ENCODE assay signal across 18 cellular contexts in the genomic region with DNA sequence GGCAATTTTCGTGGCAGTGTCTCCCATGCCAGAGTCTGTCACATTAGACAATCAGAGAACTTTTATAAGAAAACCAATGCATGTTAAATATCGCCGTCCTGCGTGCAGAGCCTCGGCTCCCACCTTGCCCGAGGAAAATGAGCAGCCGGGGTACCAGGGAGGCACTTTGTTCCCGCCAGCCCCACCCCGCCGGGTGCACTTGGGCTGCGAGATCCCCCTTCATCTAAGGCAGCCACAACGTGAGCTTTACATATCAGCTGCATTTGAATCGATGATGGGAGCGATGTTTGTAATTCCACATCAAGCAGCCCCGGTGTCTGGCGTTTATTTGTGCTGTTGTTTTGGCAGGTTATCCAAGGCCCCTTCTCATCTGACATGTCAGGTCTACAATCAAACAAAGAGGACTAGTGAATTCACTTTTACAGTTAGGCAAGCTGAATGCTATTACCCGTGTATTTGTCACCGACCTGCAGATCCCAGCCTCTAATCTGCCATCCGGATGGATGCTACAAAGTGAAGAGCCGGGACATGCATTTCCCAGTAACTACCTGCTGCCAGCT.
DNase-seq lines count a peak whose midpoint lies in the region; ATAC-seq and TF ChIP-seq lines count a peak whose summit lies in the region.
"Had no signal": no experiment of that assay in that cellular context is flagged by ENCODE, and none has a peak within 500 bp of the region (broad histone marks: within the 10 kb centered on the region; RNA-seq: fewer than 3 reads in every experiment).

No MANE protein-coding gene starts in this region.

- no peak overlapping the region for H3K27ac Mint-ChIP-seq in GM23338
- no peak overlapping the region for H3K27ac Mint-ChIP-seq in osteocyte (ENCODE audit: unreplicated experiment)
- H3K27ac Mint-ChIP-seq: CD4-positive, CD25-positive, alpha-beta regulatory T cell; CD8-positive, alpha-beta memory T cell; IgD-negative memory B cell had no signal

- H3K36me3 Mint-ChIP-seq in GM23338 (ENCODE audit: low read depth) (no peaks in the 10 kb centered on the region), osteocyte (ENCODE audit: unreplicated experiment) (no peaks in the 10 kb centered on the region)
- H3K36me3 Mint-ChIP-seq: CD4-positive, CD25-positive, alpha-beta regulatory T cell; CD8-positive, alpha-beta memory T cell; IgD-negative memory B cell had no signal

- H3K9ac ChIP-seq in iPS-18a (ENCODE audit: low read length): no peak overlapping the region

- H3F3A ChIP-seq in GM23338 (replicated peaks; ENCODE audit: low read depth): no peaks in the 10 kb centered on the region

- peak overlapping the region; percentile 91 for H2AFZ ChIP-seq in GM23338

- H3K9me3 Mint-ChIP-seq in GM23338: no peaks in the 10 kb centered on the region
- peaks cover 13% of the 10 kb centered on the region for H3K9me3 Mint-ChIP-seq in osteocyte (ENCODE audit: unreplicated experiment)
- H3K9me3 Mint-ChIP-seq: CD4-positive, CD25-positive, alpha-beta regulatory T cell; CD8-positive, alpha-beta memory T cell; IgD-negative memory B cell had no signal

- no peaks in the 10 kb centered on the region for H3K9me2 ChIP-seq in GM23338 (ENCODE audit: insufficient read depth)

- H3K4me1 Mint-ChIP-seq in GM23338: peaks cover 13% of the 10 kb centered on the region; the same call in 2 of the 3 replicates
- no peaks in the 10 kb centered on the region for H3K4me1 Mint-ChIP-seq in osteocyte (ENCODE audit: unreplicated experiment)
- H3K4me1 Mint-ChIP-seq: CD4-positive, CD25-positive, alpha-beta regulatory T cell; CD8-positive, alpha-beta memory T cell; IgD-negative memory B cell had no signal

- H3K4me3 Mint-ChIP-seq in GM23338 (no peak overlapping the region), osteocyte (ENCODE audit: unreplicated experiment) (no peak overlapping the region)
- H3K4me3 Mint-ChIP-seq: CD4-positive, CD25-positive, alpha-beta regulatory T cell; CD8-positive, alpha-beta memory T cell; IgD-negative memory B cell had no signal

- no peaks in the 10 kb centered on the region for H3K79me2 ChIP-seq in GM23338 (replicated peaks; ENCODE audit: insufficient read depth)

- no peak overlapping the region for H3K4me3 ChIP-seq in GM23338
- H3K4me3 ChIP-seq in H7 (ENCODE audit: insufficient read depth, low read depth, low read length): no peak overlapping the region
- H3K4me3 ChIP-seq in iPS-18a (ENCODE audit: low read length): peak overlapping the region; percentile 44

- no peaks in the 10 kb centered on the region for H3K9me3 ChIP-seq in iPS-18a (ENCODE audit: control insufficient read depth, low read depth, low read length)
- H3K9me3 ChIP-seq: BE2C had no signal

- ATAC-seq in GM23338: peak; percentile 45
- ATAC-seq in GM21390 (IDR thresholded peaks at IDR 0.05; ENCODE audit: unreplicated experiment): no peak
- no peak for ATAC-seq in HG03280 (IDR thresholded peaks at IDR 0.05; ENCODE audit: unreplicated experiment)
- ATAC-seq: HepG2 had no signal

- H3K4me2 ChIP-seq in GM23338: 0 out of 2 replicates have a peak overlapping the region, but pooled peaks have one; percentile 38

- H3K27me3 ChIP-seq in GM23338 (ENCODE audit: insufficient read depth) (no peaks in the 10 kb centered on the region), H7 (ENCODE audit: control insufficient read depth, insufficient read depth, low read length) (no peaks in the 10 kb centered on the region), iPS-18a (ENCODE audit: control insufficient read depth, insufficient read depth, low read length) (no peaks in the 10 kb centered on the region)
- H3K27me3 ChIP-seq: BE2C had no signal

- H3K36me3 ChIP-seq in GM23338 (ENCODE audit: insufficient read depth) (no peaks in the 10 kb centered on the region), H7 (replicated peaks; ENCODE audit: control insufficient read depth, insufficient read depth, low read length) (no peaks in the 10 kb centered on the region), iPS-18a (ENCODE audit: control insufficient read depth, low read depth, low read length) (no peaks in the 10 kb centered on the region)
- H3K36me3 ChIP-seq: BE2C had no signal

- H3K4me1 ChIP-seq in GM23338 (ENCODE audit: insufficient read depth): no peaks in the 10 kb centered on the region
- H3K4me1 ChIP-seq in iPS-18a (ENCODE audit: control insufficient read depth, low read depth, low read length): peaks cover 9% of the 10 kb centered on the region
- H3K4me1 ChIP-seq: BE2C had no signal

- DNase-seq in GM23338 (ENCODE audit: low spot score) (peak; percentile 11), H7 (peak; percentile 59), osteocyte (ENCODE audit: extremely low spot score, unreplicated experiment) (peak; percentile 81)
- DNase-seq in activated CD8-positive, alpha-beta memory T cell treated with anti-CD3 and anti-CD28 coated beads, Interleukin-2, amount 50 U/mL, for 4 hours: no peak
- DNase-seq: ACHN; BE2C; C1 segment of cervical spinal cord; CD4-positive, CD25-positive, alpha-beta regulatory T cell; CD8-positive, alpha-beta memory T cell; COR-L47; GOT3; HCEC 1CT; KBM-7 had no signal

- H3K27ac ChIP-seq in GM23338 (ENCODE audit: low read depth): no peak overlapping the region
- no peak overlapping the region for H3K27ac ChIP-seq in iPS-18a (ENCODE audit: low read length)

- H4K20me1 ChIP-seq in GM23338 (replicated peaks; ENCODE audit: insufficient read depth): no peaks in the 10 kb centered on the region

- no peak for TF ChIP-seq CTCF in GM23338 (conservative IDR thresholded peaks at IDR 0.05; ENCODE audit: low read depth in 2 of 2)
- no peak for TF ChIP-seq CTCF in osteocyte (IDR thresholded peaks at IDR 0.05)

- H3K27me3 Mint-ChIP-seq in GM23338 (ENCODE audit: insufficient read depth, low read depth, poor library complexity) (peaks cover 6% of the 10 kb centered on the region), osteocyte (ENCODE audit: unreplicated experiment) (no peaks in the 10 kb centered on the region)

TF ChIP-seq in GM23338, 12 proteins besides CTCF, POLR2A, EP300 and RAD21 (continues in another document):
- TF ChIP-seq JUNB (IDR thresholded peaks at IDR 0.05; ENCODE audit: unreplicated experiment) (no peak), ZNF331 (CRISPR knock-in tag; IDR thresholded peaks at IDR 0.05; ENCODE audit: low read depth) (no peak), ZNF114 (CRISPR knock-in tag; IDR thresholded peaks at IDR 0.05) (no peak)
- TF ChIP-seq, protein P1, sequence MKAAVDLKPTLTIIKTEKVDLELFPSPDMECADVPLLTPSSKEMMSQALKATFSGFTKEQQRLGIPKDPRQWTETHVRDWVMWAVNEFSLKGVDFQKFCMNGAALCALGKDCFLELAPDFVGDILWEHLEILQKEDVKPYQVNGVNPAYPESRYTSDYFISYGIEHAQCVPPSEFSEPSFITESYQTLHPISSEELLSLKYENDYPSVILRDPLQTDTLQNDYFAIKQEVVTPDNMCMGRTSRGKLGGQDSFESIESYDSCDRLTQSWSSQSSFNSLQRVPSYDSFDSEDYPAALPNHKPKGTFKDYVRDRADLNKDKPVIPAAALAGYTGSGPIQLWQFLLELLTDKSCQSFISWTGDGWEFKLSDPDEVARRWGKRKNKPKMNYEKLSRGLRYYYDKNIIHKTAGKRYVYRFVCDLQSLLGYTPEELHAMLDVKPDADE (IDR thresholded peaks at IDR 0.05): no peak
